Comparison of ENCODE assay signal across 9 cellular contexts in genomic region chr20:39829255-39829654, GRCh38.
DNase-seq lines count a peak whose midpoint lies in the region; ATAC-seq, FAIRE-seq and TF ChIP-seq lines count a peak whose summit lies in the region.
"Had no signal": no experiment of that assay in that cellular context is flagged by ENCODE, and none has a peak within 500 bp of the region (broad histone marks: within the 10 kb centered on the region; RNA-seq: fewer than 3 reads in every experiment).

No MANE protein-coding gene starts in this region.

- TF ChIP-seq CTCF in GM06990 (IDR thresholded peaks at IDR 0.05; ENCODE audit: insufficient read depth, low read length, poor library complexity, severe bottlenecking) = peak; percentile 49
- TF ChIP-seq CTCF in kidney epithelial cell (IDR thresholded peaks at IDR 0.05; ENCODE audit: insufficient read depth, low read length, poor library complexity, severe bottlenecking) = peak; percentile 58

- ATAC-seq in GM21786 (IDR thresholded peaks at IDR 0.05; ENCODE audit: unreplicated experiment) (peak; percentile 8), HG03565 (IDR thresholded peaks at IDR 0.05; ENCODE audit: unreplicated experiment) (no peak)

- no peak overlapping the region for H3K4me3 ChIP-seq in GM06990 (replicated peaks; ENCODE audit: low read depth, low read length)
- no peak overlapping the region for H3K4me3 ChIP-seq in kidney epithelial cell (ENCODE audit: low read depth, low read length)

- DNase-seq in GM06990 (ENCODE audit: extremely low read depth, insufficient read length) = peak; percentile 9
- DNase-seq in SK-N-DZ (ENCODE audit: low spot score) = peak; percentile 41
- no peak for DNase-seq in kidney epithelial cell (ENCODE audit: low read depth)
- no peak for DNase-seq in hepatic stellate cell (ENCODE audit: low spot score)
- no peak for DNase-seq in H4 (ENCODE audit: low spot score)
- no peak for DNase-seq in HTR-8/SVneo (ENCODE audit: insufficient read length, low spot score)

- no peaks in the 10 kb centered on the region for H3K27me3 ChIP-seq in GM06990 (replicated peaks; ENCODE audit: control insufficient read depth, insufficient read depth, low read length)
- H3K27me3 ChIP-seq in kidney epithelial cell (ENCODE audit: control insufficient read depth, insufficient read depth, low read length) = no peaks in the 10 kb centered on the region

- FAIRE-seq in HTR-8/SVneo (lab: Jason Lieb, UNC) = no peak
- FAIRE-seq: RCC 7860 had no signal

- H3K36me3 ChIP-seq in GM06990 (ENCODE audit: control insufficient read depth, insufficient read depth, low read length) (no peaks in the 10 kb centered on the region), kidney epithelial cell (ENCODE audit: control insufficient read depth, insufficient read depth, low read length) (no peaks in the 10 kb centered on the region)

Comparison
In these comparisons a context has a peak if more than half of its experiments do, and no peak if none do; other contexts are left out.
1. DNase-seq: peak in GM06990 (single experiment) and SK-N-DZ (single experiment); none in kidney epithelial cell (single experiment), hepatic stellate cell (single experiment), H4 (single experiment) and HTR-8/SVneo (single experiment).